In the genomic region with DNA sequence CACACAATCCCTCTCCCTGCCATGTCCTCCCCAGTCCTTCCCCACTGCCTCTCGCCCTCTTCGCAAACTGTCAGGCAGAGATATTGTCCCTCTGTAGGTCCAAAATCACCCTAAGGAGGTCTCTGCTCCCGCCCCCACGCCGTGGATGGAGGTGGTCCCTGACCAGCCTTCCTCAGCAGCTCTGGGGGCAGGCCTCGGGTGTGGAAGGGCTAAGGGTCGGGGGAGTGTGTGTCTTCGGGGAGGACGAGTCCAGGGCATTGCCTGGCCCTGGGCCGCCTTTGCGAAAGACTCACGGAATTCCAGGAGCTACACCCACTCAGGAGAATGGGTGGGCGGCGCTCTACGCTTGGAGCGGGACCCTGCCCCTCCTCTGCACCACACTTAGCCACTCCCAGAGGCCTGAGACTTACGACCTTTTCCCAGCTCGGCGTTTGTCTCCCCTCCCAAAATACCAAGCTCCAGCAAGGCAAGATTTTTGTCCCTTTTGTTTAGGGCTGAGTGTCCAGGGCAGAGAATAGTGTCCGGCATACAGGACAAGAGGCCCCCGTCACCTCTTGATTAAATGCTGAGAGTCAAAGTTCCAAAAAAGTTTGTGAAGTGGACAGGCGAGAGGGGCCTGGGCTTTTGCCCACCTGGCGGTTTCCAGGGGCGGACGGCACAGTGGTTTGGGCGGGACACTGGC, we compare ENCODE assay signal across 8 cellular contexts. TPM values are rescaled to one million over a fixed set of nuclear protein-coding genes. Genes with fewer than 3 reads are reported as not detected.
DNase-seq lines count a peak whose midpoint lies in the region; ATAC-seq, FAIRE-seq and TF ChIP-seq lines count a peak whose summit lies in the region.

No MANE protein-coding gene starts in this region.

- intact Hi-C loops in IMR-90 (cut with micrococcal nuclease) = loop anchor here (2.0 kb wide), 1 partner anchor 275 kb away; the partner anchor contains the start of gene SAV1
- intact Hi-C loops in ascending aorta (cut with DNase I) = loop anchor here (5.0 to 10.0 kb wide), 2 partner anchors 169 to 299 kb away; partner anchors contain the start of gene TMX1

- no peak for FAIRE-seq in small intestine (lab: Jason Lieb, UNC)

- H3K36me3 ChIP-seq in BJ (ENCODE audit: control insufficient read depth, insufficient read depth, low read length) = no peaks in the 10 kb centered on the region
- H3K36me3 ChIP-seq in IMR-90 (ENCODE audit: control insufficient read depth, insufficient read depth, low read length) = peaks cover 2% of the 10 kb centered on the region; the same call in 1 of the 2 replicates
- H3K36me3 ChIP-seq in ascending aorta = no peaks in the 10 kb centered on the region
- H3K36me3 ChIP-seq in small intestine (ENCODE audit: control insufficient read depth in 2 of 2, insufficient read depth in 2 of 2, low read length in 2 of 2) = no peaks in the 10 kb centered on the region

- H2AK9ac ChIP-seq in IMR-90 (replicated peaks; ENCODE audit: low read depth, low read length, poor library complexity) = peak overlapping the region; percentile 61

- H4K8ac ChIP-seq in IMR-90 (ENCODE audit: low read depth in 2 of 2, low read length in 2 of 2) = peak overlapping the region; percentile 6 to 77; a peak in 2 of 4 replicates

- peak overlapping the region; percentile 32 for H4K5ac ChIP-seq in IMR-90 (ENCODE audit: low read depth, low read length)

- no peaks in the 10 kb centered on the region; the same call in 1 of the 2 replicates for H3K9me1 ChIP-seq in IMR-90 (ENCODE audit: insufficient read depth, low read length)

- in situ Hi-C loops in IMR-90 (cut with MboI; ENCODE audit: low sequenced_read_pairs) = no loop called here

- peak overlapping the region; percentile 17; the same call in 1 of the 2 replicates for H3K18ac ChIP-seq in IMR-90 (ENCODE audit: low read depth, low read length)

- ATAC-seq in IMR-90 (ENCODE audit: low read depth) (peak; percentile 38), GM19324 (IDR thresholded peaks at IDR 0.05; ENCODE audit: low FRiP score, unreplicated experiment) (no peak), GM18909 (IDR thresholded peaks at IDR 0.05; ENCODE audit: poor library complexity, unreplicated experiment) (no peak), HG02610 (IDR thresholded peaks at IDR 0.05; ENCODE audit: unreplicated experiment) (no peak)

- WGBS in IMR-90 (ENCODE audit: extremely low coverage in 2 of 2, insufficient read length in 1 of 2), 2 experiments = 0% methylated on average over 2 of the region's 26 CpGs; no CpG with 5 or more reads in 1 of the 2 experiments
- WGBS in small intestine, 3 donors = 11 to 15% (median 12%) methylated on average over 26 of the region's 26 CpGs

- H3K4me3 ChIP-seq in BJ (ENCODE audit: low read depth, low read length) = peak overlapping the region; percentile 84
- peak overlapping the region; percentile 96 for H3K4me3 ChIP-seq in IMR-90 (ENCODE audit: insufficient read depth, low read depth, low read length)
- peak overlapping the region; percentile 76 to 84 for H3K4me3 ChIP-seq in ascending aorta
- H3K4me3 ChIP-seq in small intestine (ENCODE audit: low read depth in 1 of 2, low read length in 2 of 2) = peak overlapping the region; percentile 55 to 62

- peak overlapping the region; percentile 45; the same call in 1 of the 3 replicates for H2BK15ac ChIP-seq in IMR-90 (ENCODE audit: low read depth, low read length)

- TF ChIP-seq CTCF in BJ (IDR thresholded peaks at IDR 0.05; ENCODE audit: insufficient read depth, low read depth, low read length) (no peak), IMR-90 (conservative IDR thresholded peaks at IDR 0.05; ENCODE audit: low read depth, low read length) (no peak), ascending aorta (IDR thresholded peaks at IDR 0.05) (no peak)

- H3K14ac ChIP-seq in IMR-90 (replicated peaks; ENCODE audit: low read depth, low read length) = peak overlapping the region; percentile 61; the same call in 1 of the 2 replicates

- no peak overlapping the region for H2BK20ac ChIP-seq in IMR-90 (ENCODE audit: low read depth, low read length)

- H3K27me3 ChIP-seq in BJ (ENCODE audit: control insufficient read depth, insufficient read depth, low read length) (no peaks in the 10 kb centered on the region), IMR-90 (ENCODE audit: control insufficient read depth, insufficient read depth, low read length) (no peaks in the 10 kb centered on the region), ascending aorta (no peaks in the 10 kb centered on the region), small intestine (ENCODE audit: control insufficient read depth in 2 of 2, insufficient read depth in 2 of 2, low read length in 2 of 2) (peaks cover 0 to 3% of the 10 kb centered on the region in 2 donors)

- no peaks in the 10 kb centered on the region for H4K20me1 ChIP-seq in IMR-90 (ENCODE audit: insufficient read depth, low read length)

- TF ChIP-seq RAD21 in IMR-90 (IDR thresholded peaks at IDR 0.05; ENCODE audit: low read length) = no peak

- H3K9me3 ChIP-seq in IMR-90 (ENCODE audit: control insufficient read depth, insufficient read depth, low read length) = no peaks in the 10 kb centered on the region
- no peaks in the 10 kb centered on the region for H3K9me3 ChIP-seq in ascending aorta
- H3K9me3 ChIP-seq in small intestine (ENCODE audit: control insufficient read depth, low read depth) = no peaks in the 10 kb centered on the region

- H4K91ac ChIP-seq in IMR-90 (ENCODE audit: insufficient read depth, low read depth, low read length) = peak overlapping the region; percentile 29

- 0 out of 2 replicates have a peak overlapping the region, but pooled peaks have one; percentile 20 for H2BK120ac ChIP-seq in IMR-90 (ENCODE audit: low read depth, low read length)

- no peak for TF ChIP-seq POLR2A in IMR-90 (IDR thresholded peaks at IDR 0.05; ENCODE audit: low read depth, low read length)

- dilution Hi-C loops in IMR-90 (cut with HindIII; ENCODE audit: low sequenced_read_pairs, unreplicated experiment) = no loop called here

- H3K4me2 ChIP-seq in IMR-90 (ENCODE audit: low read depth, low read length) = peak overlapping the region; percentile 86

- H2AFZ ChIP-seq in IMR-90 (replicated peaks; ENCODE audit: low read length, poor library complexity) = peak overlapping the region; percentile 98

- peak overlapping the region; percentile 74 for H3K23ac ChIP-seq in IMR-90 (ENCODE audit: low read depth, low read length)

- CTCF ChIA-PET in BJ (lab: Yijun Ruan, JAX) (interaction anchor here (1.7 to 2.4 kb wide), 2 partner anchors 11 to 20 kb away, joined by 4 to 13 read pairs; no protein-coding TSS in a partner anchor), IMR-90 (lab: Yijun Ruan, JAX) (interaction anchor here (0.9 kb wide), 1 partner anchor 9 kb away, joined by 3 read pairs; no protein-coding TSS in a partner anchor)

- H2AK5ac ChIP-seq in IMR-90 (ENCODE audit: low read depth, low read length) = peak overlapping the region; percentile 29; the same call in 1 of the 2 replicates

- H2BK5ac ChIP-seq in IMR-90 (ENCODE audit: low read depth, low read length, poor library complexity, severe bottlenecking) = peak overlapping the region; percentile 31

- H3K4me1 ChIP-seq in IMR-90 (ENCODE audit: control insufficient read depth, insufficient read depth, low read length) (peaks cover 9% of the 10 kb centered on the region; the same call in 1 of the 2 replicates), ascending aorta (no peaks in the 10 kb centered on the region), small intestine (ENCODE audit: control insufficient read depth in 2 of 2, insufficient read depth in 1 of 2, low read depth in 1 of 2, low read length in 1 of 2) (no peaks in the 10 kb centered on the region)

- POLR2A ChIA-PET in BJ (lab: Charles Lee) (interaction anchor here (0.9 kb wide), 1 partner anchor 11 kb away, joined by 3 read pairs; no protein-coding TSS in a partner anchor), IMR-90 (lab: Charles Lee; ENCODE audit: unreplicated experiment) (no interaction called here)

- H3K27ac ChIP-seq in IMR-90 (ENCODE audit: insufficient read depth, low read length) (peak overlapping the region; percentile 41), ascending aorta (peak overlapping the region; percentile 64 to 84), small intestine (ENCODE audit: low read depth in 1 of 2, low read length in 1 of 2) (peak overlapping the region in 1 of 2 donors; percentile 33)

- peak overlapping the region; percentile 2; the same call in 1 of the 2 replicates for H3K56ac ChIP-seq in IMR-90 (ENCODE audit: extremely low read depth, insufficient read depth, low read length)

- DNase-seq in BJ (ENCODE audit: low read depth) (no peak), IMR-90 (peak; percentile 28), ascending aorta (ENCODE audit: low spot score in 2 of 2) (peak in 1 of 2 donors; percentile 88), iPS-NIHi7 (ENCODE audit: extremely low spot score) (peak; percentile 74), small intestine (no peak)

- no TSS peak for BruUV-seq in IMR-90 (replicated peaks; lab: Mats Ljungman, UMichigan)

- H3K79me1 ChIP-seq in IMR-90 (ENCODE audit: low read depth in 1 of 2, low read length in 2 of 2) = peaks cover 4 to 6% of the 10 kb centered on the region in 2 experiments; a peak in 1 of 4 replicates

- H3K4ac ChIP-seq in IMR-90 (ENCODE audit: low read depth, low read length) = peak overlapping the region; percentile 44

- H3K9ac ChIP-seq in IMR-90 (ENCODE audit: low read depth, low read length) = peak overlapping the region; percentile 89

TF ChIP-seq in IMR-90, 13 proteins besides CTCF, POLR2A, EP300 and RAD21:
- TF ChIP-seq BHLHE40 (IDR thresholded peaks at IDR 0.05; ENCODE audit: low read depth, low read length) (no peak), CEBPB (IDR thresholded peaks at IDR 0.05; ENCODE audit: low read depth, low read length) (0 out of 2 replicates have a peak, but pooled peaks have one; percentile 17)

RNA-seq across cellular contexts. Expression of gene PYGL, which starts 0.9 kb away (rescaled TPM):
- polyA plus RNA-seq in BJ (2011; rRNA removed) (36.0 and 36.4 TPM in 2 replicates), IMR-90 (2012; rRNA removed) (49.4 and 52.3 TPM in 2 replicates), small intestine (1 to 10 TPM in 2 of 3 donors, under 1 TPM in 1; 0.89 to 8.7 (median 7.0) TPM)
- 19.7 and 21.5 TPM in 2 replicates for polyA minus RNA-seq in BJ (2011; rRNA and poly(A)+ RNA removed)
- total RNA-seq in IMR-90 (2012; rRNA removed) (70.4 and 73.0 TPM in 2 replicates), ascending aorta (13.8 TPM)
- polyA plus RNA-seq in IMR-90 (2012; cell fraction: cytosol; rRNA removed) = 24.5 and 25.8 TPM in 2 replicates
- 23.2 and 58.6 TPM in 2 replicates for polyA plus RNA-seq in IMR-90 (2012; cell fraction: nucleus; rRNA removed; ENCODE audit: low replicate concordance)

Comparison
In these comparisons a context has a peak if more than half of its experiments do, and no peak if none do; other contexts are left out.
1. DNase-seq: peak in IMR-90 (single experiment) and iPS-NIHi7 (single experiment); none in BJ (single experiment) and small intestine (single experiment).
2. Peak in every context shown above with its lines, with median percentiles within 50 percentile points of each other: H3K4me3 ChIP-seq.